8 cellular contexts compared by ENCODE assay signal in the genomic region with DNA sequence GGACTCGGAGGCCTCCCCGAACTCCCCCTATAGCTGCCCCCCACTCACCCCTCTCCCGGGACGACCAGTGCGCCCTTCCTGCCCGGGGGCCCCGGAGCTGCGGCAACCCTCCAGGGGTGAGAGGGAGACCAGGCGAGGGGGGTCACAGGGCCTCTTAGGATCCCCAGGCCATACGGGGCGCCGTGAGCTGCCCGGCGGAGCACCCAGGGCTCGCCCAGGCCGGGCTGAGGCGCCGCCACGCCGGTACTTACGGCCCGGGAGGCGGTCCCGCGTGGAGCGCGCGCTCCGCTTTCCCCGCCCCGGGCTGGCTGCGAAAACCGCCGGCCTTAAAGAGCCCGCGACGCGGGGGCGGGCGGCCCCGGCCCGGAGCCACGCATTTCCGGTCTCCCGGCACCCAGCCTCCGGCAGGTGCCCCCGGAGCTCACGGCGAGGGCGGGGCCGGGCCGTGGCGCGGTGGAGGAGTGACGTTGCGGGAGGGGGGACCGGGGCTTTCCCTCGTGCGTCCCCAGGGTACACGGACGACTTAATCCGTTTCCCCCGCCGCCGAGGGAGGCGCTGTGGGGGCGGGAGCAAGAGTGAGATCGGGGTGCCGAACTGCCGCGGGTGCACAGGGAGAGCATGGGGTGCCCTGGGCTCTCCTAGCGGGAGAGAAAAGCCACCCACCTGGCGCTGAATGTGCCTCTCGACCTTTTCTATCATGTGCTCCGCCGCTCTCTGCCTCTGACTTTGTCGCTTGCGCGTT. TPM values are rescaled to one million over a fixed set of nuclear protein-coding genes. Genes with fewer than 3 reads are reported as not detected.
DNase-seq lines count a peak whose midpoint lies in the region; ATAC-seq and TF ChIP-seq lines count a peak whose summit lies in the region.

Gene METTL21A (minus strand): TSS at position 381 of the 742 bp plus-strand sequence. CDS start 1,019 bp downstream, outside the sequence.

- H3K27ac Mint-ChIP-seq in T-helper 17 cell: peak within 1 kb of the TSS; percentile 92

- DNase-seq in NCI-H1694 (lab: John Stamatoyannopoulos, UW) (peak; percentile 73), T-helper 17 cell (peak; percentile 95), amygdala (lab: John Stamatoyannopoulos, UW) (peak in 55 of 56 donors; percentile 41 to 95 (median 82)), right atrium auricular region (ENCODE audit: low spot score) (peak; percentile 84), putamen (ENCODE audit: low spot score) (peak; percentile 91), vagina (ENCODE audit: extremely low spot score in 2 of 2) (no peak)

- TF ChIP-seq POLR2A in vagina (IDR thresholded peaks at IDR 0.05): peak in 1 of 2 donors; percentile 57

- no peaks in the 10 kb centered on the region for H3K27me3 Mint-ChIP-seq in T-helper 17 cell

- H3K36me3 Mint-ChIP-seq in T-helper 17 cell (ENCODE audit: low read depth): peaks cover 2% of the 10 kb centered on the region

- no peaks in the 10 kb centered on the region for H3K36me3 ChIP-seq in right atrium auricular region
- peaks cover 0 to 5% of the 10 kb centered on the region in 2 donors for H3K36me3 ChIP-seq in vagina

- TF ChIP-seq CTCF in right atrium auricular region (IDR thresholded peaks at IDR 0.05) (no peak), vagina (IDR thresholded peaks at IDR 0.05) (peak in 2 of 3 experiments; percentile 14 to 33)

- H3K4me3 ChIP-seq in right atrium auricular region (peak within 1 kb of the TSS; percentile 93 to 94), vagina (peak within 1 kb of the TSS; percentile 64 to 82)

- ATAC-seq in GM18499 (IDR thresholded peaks at IDR 0.05; ENCODE audit: insufficient read depth, unreplicated experiment) (peak; percentile 28), HG02885 (IDR thresholded peaks at IDR 0.05; ENCODE audit: poor library complexity, unreplicated experiment) (peak; percentile 71), T-helper 17 cell (peak; percentile 86)

- H3K4me1 ChIP-seq in right atrium auricular region (peaks cover 0 to 30% of the 10 kb centered on the region in 2 donors), vagina (peaks cover 29% of the 10 kb centered on the region)

- no peaks in the 10 kb centered on the region for H3K9me3 ChIP-seq in T-helper 17 cell (ENCODE audit: control insufficient read depth, low read length, poor library complexity, severe bottlenecking)
- no peaks in the 10 kb centered on the region for H3K9me3 ChIP-seq in right atrium auricular region
- H3K9me3 ChIP-seq in vagina: no peaks in the 10 kb centered on the region

- intact Hi-C loops in vagina (cut with DNase I): loop anchor here (10.0 kb wide), 2 partner anchors 140 to 640 kb away; partner anchors contain the start of genes FZD5 and PIKFYVE

- peak within 1 kb of the TSS; percentile 91 for H3K4me3 Mint-ChIP-seq in T-helper 17 cell

- H3K27me3 ChIP-seq in right atrium auricular region: no peaks in the 10 kb centered on the region
- H3K27me3 ChIP-seq in vagina: no peaks in the 10 kb centered on the region

- peaks cover 24% of the 10 kb centered on the region for H3K4me1 Mint-ChIP-seq in T-helper 17 cell

- H3K27ac ChIP-seq in right atrium auricular region (peak within 1 kb of the TSS; percentile 98 to 99), vagina (peak within 1 kb of the TSS; percentile 96)

RNA-seq across cellular contexts. Expression of gene METTL21A, which starts in this region (rescaled TPM):
- total RNA-seq in T-helper 17 cell: 10 to 100 TPM in 1 of 2 donors, 1 to 10 TPM in 1; 6.9 to 13.9 TPM
- 10 to 100 TPM; 14.9 to 16.9 TPM for total RNA-seq in right atrium auricular region
- total RNA-seq in vagina: 7.6 TPM

Comparison
In these comparisons a context has a peak if more than half of its experiments do, and no peak if none do; other contexts are left out.
1. ATAC-seq: peak in every context shown above with its lines; median percentile 86 in T-helper 17 cell; 71 in HG02885; 28 in GM18499.
2. DNase-seq: peak in NCI-H1694 (single experiment), T-helper 17 cell (3 of 3), amygdala (55 of 56), right atrium auricular region (single experiment) and putamen (single experiment); none in vagina (0 of 2).
3. CTCF ChIP-seq: peak in vagina (2 of 3); none in right atrium auricular region (0 of 2).